Comparison of ENCODE assay signal across 8 cellular contexts in genomic region chr19:34859823-34860736, GRCh38.
DNase-seq lines count a peak whose midpoint lies in the region; ATAC-seq and TF ChIP-seq lines count a peak whose summit lies in the region.
"Not testable (repeated sequence)": the region's sequence is repeated elsewhere in the genome, so short reads cannot be mapped to it uniquely, and the experiment has no call there.

No MANE protein-coding gene starts in this region.

- H3K36me3 ChIP-seq in endodermal cell (ENCODE audit: control insufficient read depth, insufficient read depth, low read length); neuronal stem cell (replicated peaks in 1 of 2; ENCODE audit: control insufficient read depth in 2 of 2, insufficient read depth in 2 of 2, low read length in 2 of 2); thoracic aorta: not testable (repeated sequence)

- H3K27me3 Mint-ChIP-seq in T-helper 2 cell treated with Interferon-gamma antibody and Interleukin-4, amounts not matched to agents 5 μg/mL and 100 μg/mL, for 36 hours (ENCODE audit: low read depth); activated naive CD4-positive, alpha-beta T cell treated with anti-CD3 and anti-CD28 coated beads, Interleukin-2, amount 50 U/mL, for 24 hours; endodermal cell (ENCODE audit: insufficient read depth); immature natural killer cell (ENCODE audit: low read depth in 3 of 3): not testable (repeated sequence)

- peak overlapping the region; percentile 91 for H3K4me3 Mint-ChIP-seq in T-helper 2 cell treated with Interferon-gamma antibody and Interleukin-4, amounts not matched to agents 5 μg/mL and 100 μg/mL, for 36 hours
- peak overlapping the region; percentile 92 for H3K4me3 Mint-ChIP-seq in activated naive CD4-positive, alpha-beta T cell treated with anti-CD3 and anti-CD28 coated beads, Interleukin-2, amount 50 U/mL, for 24 hours
- H3K4me3 Mint-ChIP-seq in endodermal cell, result peak overlapping the region; percentile 88
- peak overlapping the region; percentile 93 to 99 (median 98) for H3K4me3 Mint-ChIP-seq in immature natural killer cell

- not testable (repeated sequence) for H2BK120ac ChIP-seq in neuronal stem cell (ENCODE audit: low read depth, low read length)

- H3K9ac ChIP-seq in endodermal cell (ENCODE audit: extremely low read depth, low read length, poor library complexity, severe bottlenecking); neuronal stem cell (ENCODE audit: low read depth, low read length, poor library complexity): not testable (repeated sequence)

- peaks cover 11% of the 10 kb centered on the region for H3K4me1 Mint-ChIP-seq in T-helper 2 cell treated with Interferon-gamma antibody and Interleukin-4, amounts not matched to agents 5 μg/mL and 100 μg/mL, for 36 hours (ENCODE audit: low read depth)
- peaks cover 47% of the 10 kb centered on the region for H3K4me1 Mint-ChIP-seq in activated naive CD4-positive, alpha-beta T cell treated with anti-CD3 and anti-CD28 coated beads, Interleukin-2, amount 50 U/mL, for 24 hours
- H3K4me1 Mint-ChIP-seq in endodermal cell, result not testable (repeated sequence)
- H3K4me1 Mint-ChIP-seq in immature natural killer cell, result peaks cover 37 to 47% of the 10 kb centered on the region in 2 donors

- DNase-seq in DMS53 (lab: John Stamatoyannopoulos, UW), result peak; percentile 35
- DNase-seq in LoVo (ENCODE audit: low spot score), result peak; percentile 3
- not testable (repeated sequence) for DNase-seq in T-helper 2 cell treated with Interferon-gamma antibody and Interleukin-4, amounts not matched to agents 5 μg/mL and 100 μg/mL, for 36 hours (ENCODE audit: low spot score); endodermal cell; neuronal stem cell (ENCODE audit: low spot score); thoracic aorta (ENCODE audit: low spot score)
- peak; percentile 35 to 40 (median 39) for DNase-seq in immature natural killer cell

- H4K8ac ChIP-seq in neuronal stem cell (ENCODE audit: low read depth, low read length), result not testable (repeated sequence)

- not testable (repeated sequence) for H3K79me1 ChIP-seq in neuronal stem cell (ENCODE audit: low read depth, low read length)

- peaks cover 16% of the 10 kb centered on the region for H3K36me3 Mint-ChIP-seq in T-helper 2 cell treated with Interferon-gamma antibody and Interleukin-4, amounts not matched to agents 5 μg/mL and 100 μg/mL, for 36 hours (ENCODE audit: low read depth)
- peaks cover 25% of the 10 kb centered on the region for H3K36me3 Mint-ChIP-seq in activated naive CD4-positive, alpha-beta T cell treated with anti-CD3 and anti-CD28 coated beads, Interleukin-2, amount 50 U/mL, for 24 hours
- H3K36me3 Mint-ChIP-seq in endodermal cell (ENCODE audit: low read depth) (peaks cover 21% of the 10 kb centered on the region), immature natural killer cell (peaks cover 6 to 15% (median 10%) of the 10 kb centered on the region in 3 donors)

- H3K4me1 ChIP-seq in endodermal cell (ENCODE audit: control insufficient read depth, insufficient read depth, low read length); neuronal stem cell (ENCODE audit: control insufficient read depth in 2 of 2, insufficient read depth in 1 of 2, low read depth in 1 of 2, low read length in 2 of 2); thoracic aorta (ENCODE audit: control insufficient read depth in 1 of 2, low read depth in 2 of 2): not testable (repeated sequence)

- H3K4ac ChIP-seq in neuronal stem cell (ENCODE audit: low read length), result not testable (repeated sequence)

- H3K9me3 Mint-ChIP-seq in T-helper 2 cell treated with Interferon-gamma antibody and Interleukin-4, amounts not matched to agents 5 μg/mL and 100 μg/mL, for 36 hours, result peaks cover 14% of the 10 kb centered on the region
- H3K9me3 Mint-ChIP-seq in activated naive CD4-positive, alpha-beta T cell treated with anti-CD3 and anti-CD28 coated beads, Interleukin-2, amount 50 U/mL, for 24 hours; immature natural killer cell: not testable (repeated sequence)
- H3K9me3 Mint-ChIP-seq in endodermal cell, result peaks cover 43% of the 10 kb centered on the region

- 8 to 55% methylated on average over 3 to 29 of the region's 34 CpGs for WGBS in endodermal cell (ENCODE audit: insufficient coverage in 1 of 2, insufficient read length in 1 of 2), 2 experiments
- WGBS in neuronal stem cell (ENCODE audit: extremely low coverage in 2 of 2, insufficient read length in 2 of 2, insufficient replicate concordance in 1 of 2), 2 donors, result no CpG with 5 or more reads among the region's 34 CpGs

- H4K91ac ChIP-seq in neuronal stem cell (ENCODE audit: low read depth, low read length, poor library complexity), result not testable (repeated sequence)

- peak overlapping the region; percentile 66 for H3K27ac Mint-ChIP-seq in T-helper 2 cell treated with Interferon-gamma antibody and Interleukin-4, amounts not matched to agents 5 μg/mL and 100 μg/mL, for 36 hours
- H3K27ac Mint-ChIP-seq in activated naive CD4-positive, alpha-beta T cell treated with anti-CD3 and anti-CD28 coated beads, Interleukin-2, amount 50 U/mL, for 24 hours, result peak overlapping the region; percentile 93
- H3K27ac Mint-ChIP-seq in endodermal cell (peak overlapping the region; percentile 95), immature natural killer cell (peak overlapping the region; percentile 92 to 98 (median 96))

- H3K27me3 ChIP-seq in endodermal cell (ENCODE audit: control insufficient read depth, insufficient read depth, low read length, poor library complexity, severe bottlenecking); neuronal stem cell (ENCODE audit: control insufficient read depth in 3 of 3, insufficient read depth in 3 of 3, low read depth in 1 of 3, low read length in 3 of 3); thoracic aorta (replicated peaks; ENCODE audit: insufficient read depth): not testable (repeated sequence)

- H2BK12ac ChIP-seq in neuronal stem cell (ENCODE audit: low read length), result not testable (repeated sequence)

- not testable (repeated sequence) for H3K14ac ChIP-seq in neuronal stem cell (ENCODE audit: low read length)

- not testable (repeated sequence) for H3K23ac ChIP-seq in neuronal stem cell (ENCODE audit: low read depth, low read length, poor library complexity)

- not testable (repeated sequence) for H3K27ac ChIP-seq in endodermal cell (ENCODE audit: low read depth, low read length); neuronal stem cell (replicated peaks; ENCODE audit: low read length); thoracic aorta

- H2BK5ac ChIP-seq in neuronal stem cell (ENCODE audit: low read length), result not testable (repeated sequence)

- not testable (repeated sequence) for H2BK15ac ChIP-seq in neuronal stem cell (ENCODE audit: low read length)

- ATAC-seq in thoracic aorta (ENCODE audit: insufficient number of reproducible peaks, low FRiP score, low read depth), result not testable (repeated sequence)

- H3K4me2 ChIP-seq in neuronal stem cell (ENCODE audit: insufficient read depth, low read length, poor library complexity, severe bottlenecking), result peak overlapping the region; percentile 26

- H3K9me3 ChIP-seq in endodermal cell (ENCODE audit: control insufficient read depth, low read length), result peaks cover 24% of the 10 kb centered on the region
- not testable (repeated sequence) for H3K9me3 ChIP-seq in neuronal stem cell (replicated peaks in 1 of 2; ENCODE audit: control insufficient read depth in 2 of 2, insufficient read depth in 1 of 2, low read depth in 1 of 2, low read length in 2 of 2); thoracic aorta

- TF ChIP-seq CTCF in endodermal cell (conservative IDR thresholded peaks at IDR 0.05); thoracic aorta (IDR thresholded peaks at IDR 0.05): not testable (repeated sequence)

- not testable (repeated sequence) for H3K18ac ChIP-seq in neuronal stem cell (ENCODE audit: low read length)

- H2AFZ ChIP-seq in neuronal stem cell (ENCODE audit: low read length), result peak overlapping the region; percentile 78

- peak overlapping the region; percentile 81 for H3K4me3 ChIP-seq in endodermal cell (ENCODE audit: low read length)
- H3K4me3 ChIP-seq in neuronal stem cell (ENCODE audit: low read length in 2 of 2), result peak overlapping the region; percentile 43 to 73
- H3K4me3 ChIP-seq in thoracic aorta, result peak overlapping the region; percentile 47

- not testable (repeated sequence) for H2AK5ac ChIP-seq in neuronal stem cell (ENCODE audit: low read depth, low read length)
